Comparison of ENCODE assay signal across 1 cellular context in genomic region chr19:11737964-11738745, GRCh38.
TF ChIP-seq lines count a peak whose summit lies in the region.

No MANE protein-coding gene starts in this region.

TF ChIP-seq in HepG2, 621 proteins besides CTCF, POLR2A, EP300 and RAD21 (continued from another document and continues in another):
- TF ChIP-seq SIX1 (CRISPR knock-in tag; IDR thresholded peaks at IDR 0.05; ENCODE audit: borderline replicate concordance) = no peak
- no peak for TF ChIP-seq ZNF720 (CRISPR knock-in tag; IDR thresholded peaks at IDR 0.05)
- TF ChIP-seq ZBTB33 (CRISPR knock-in tag; IDR thresholded peaks at IDR 0.05) = no peak
- TF ChIP-seq NONO (IDR thresholded peaks at IDR 0.05) = no peak
- TF ChIP-seq NONO (CRISPR knock-in tag; conservative IDR thresholded peaks at IDR 0.05) = 0 out of 2 replicates have a peak, but pooled peaks have one; percentile 14
- TF ChIP-seq TMF1 (CRISPR knock-in tag; IDR thresholded peaks at IDR 0.05; ENCODE audit: low read depth) = no peak
- TF ChIP-seq KLF11 (CRISPR knock-in tag; IDR thresholded peaks at IDR 0.05) = no peak
- TF ChIP-seq NAIF1 (CRISPR knock-in tag; IDR thresholded peaks at IDR 0.05; ENCODE audit: borderline replicate concordance) = no peak
- no peak for TF ChIP-seq TRAFD1 (CRISPR knock-in tag; IDR thresholded peaks at IDR 0.05; ENCODE audit: borderline replicate concordance)
- TF ChIP-seq SUZ12 (IDR thresholded peaks at IDR 0.05; ENCODE audit: low read depth, low read length) = no peak
- TF ChIP-seq ZNF609 (CRISPR knock-in tag; IDR thresholded peaks at IDR 0.05; ENCODE audit: borderline replicate concordance) = 0 out of 2 replicates have a peak, but pooled peaks have one; percentile 12
- peak; percentile 69 for TF ChIP-seq AGO2 (optimal IDR thresholded peaks at IDR 0.05; ENCODE audit: low read depth, low read length)
- peak; percentile 62; the same call in 1 of the 2 replicates for TF ChIP-seq ZNF225 (CRISPR knock-in tag; IDR thresholded peaks at IDR 0.05)
- peak; percentile 42; the same call in 1 of the 2 replicates for TF ChIP-seq MAX (IDR thresholded peaks at IDR 0.05)
- TF ChIP-seq CBX5 (CRISPR knock-in tag; IDR thresholded peaks at IDR 0.05; ENCODE audit: borderline replicate concordance) = peak; percentile 52; the same call in 1 of the 2 replicates
- TF ChIP-seq ZNF709 (CRISPR knock-in tag; IDR thresholded peaks at IDR 0.05) = no peak
- TF ChIP-seq LCORL (IDR thresholded peaks at IDR 0.05) = no peak
- TF ChIP-seq LCORL (CRISPR knock-in tag; IDR thresholded peaks at IDR 0.05) = peak; percentile 2; the same call in 1 of the 2 replicates
- no peak for TF ChIP-seq CSRNP2 (CRISPR knock-in tag; conservative IDR thresholded peaks at IDR 0.05; ENCODE audit: low read depth)
- no peak for TF ChIP-seq ZNF451 (CRISPR knock-in tag; IDR thresholded peaks at IDR 0.05)
- peak; percentile 41; the same call in 1 of the 2 replicates for TF ChIP-seq KDM2A (CRISPR knock-in tag; IDR thresholded peaks at IDR 0.05; ENCODE audit: borderline replicate concordance, low read depth)
- TF ChIP-seq BATF2 (CRISPR knock-in tag; IDR thresholded peaks at IDR 0.05) = no peak
- TF ChIP-seq BRF2 (CRISPR knock-in tag; IDR thresholded peaks at IDR 0.05) = no peak
- TF ChIP-seq PHF21A (CRISPR knock-in tag; IDR thresholded peaks at IDR 0.05) = peak; percentile 35
- no peak for TF ChIP-seq TFE3 (CRISPR knock-in tag; IDR thresholded peaks at IDR 0.05)
- TF ChIP-seq SMAD3 (CRISPR knock-in tag; IDR thresholded peaks at IDR 0.05) = no peak; the same call in 1 of the 2 replicates
- no peak; the same call in 1 of the 2 replicates for TF ChIP-seq ZIK1 (CRISPR knock-in tag; IDR thresholded peaks at IDR 0.05; ENCODE audit: borderline replicate concordance, low read depth)
- TF ChIP-seq IKZF4 (CRISPR knock-in tag; IDR thresholded peaks at IDR 0.05; ENCODE audit: borderline replicate concordance, low read depth, not compliant biosample characterization) = no peak
- TF ChIP-seq ARNT (IDR thresholded peaks at IDR 0.05) = no peak
- TF ChIP-seq ZNF644 (CRISPR knock-in tag; IDR thresholded peaks at IDR 0.05; ENCODE audit: low read depth) = 0 out of 2 replicates have a peak, but pooled peaks have one; percentile 9
- no peak for TF ChIP-seq NCOA1 (CRISPR knock-in tag; IDR thresholded peaks at IDR 0.05)
- TF ChIP-seq HMGXB4 (CRISPR knock-in tag; IDR thresholded peaks at IDR 0.05; ENCODE audit: borderline replicate concordance in 1 of 2, low read depth in 1 of 2) = peak in 1 of 2 experiments; percentile 72; a peak in 3 of 4 replicates
- no peak for TF ChIP-seq ZNF362 (CRISPR knock-in tag; IDR thresholded peaks at IDR 0.05; ENCODE audit: borderline replicate concordance)
- no peak for TF ChIP-seq ATF1 (CRISPR knock-in tag; IDR thresholded peaks at IDR 0.05)
- TF ChIP-seq NR2F6 (IDR thresholded peaks at IDR 0.05) = peak; percentile 27; the same call in 1 of the 2 replicates
- peak; percentile 56; the same call in 1 of the 2 replicates for TF ChIP-seq NR2F6 (CRISPR knock-in tag; IDR thresholded peaks at IDR 0.05)
- TF ChIP-seq HDAC2 (CRISPR knock-in tag; IDR thresholded peaks at IDR 0.05) = peak; percentile 73; the same call in 1 of the 2 replicates
- TF ChIP-seq ZNF44 (CRISPR knock-in tag; IDR thresholded peaks at IDR 0.05) = no peak
- peak; percentile 80 for TF ChIP-seq SAP130 (CRISPR knock-in tag; IDR thresholded peaks at IDR 0.05; ENCODE audit: low read depth)
- no peak for TF ChIP-seq ARID2 (CRISPR knock-in tag; IDR thresholded peaks at IDR 0.05; ENCODE audit: borderline replicate concordance)
- TF ChIP-seq TOE1 (CRISPR knock-in tag; IDR thresholded peaks at IDR 0.05) = no peak
- TF ChIP-seq ZBTB14 (CRISPR knock-in tag; IDR thresholded peaks at IDR 0.05) = 0 out of 2 replicates have a peak, but pooled peaks have one; percentile 14
- TF ChIP-seq ETV5 (CRISPR knock-in tag; IDR thresholded peaks at IDR 0.05; ENCODE audit: borderline replicate concordance) = 0 out of 2 replicates have a peak, but pooled peaks have one; percentile 36
- no peak for TF ChIP-seq ZNF431 (CRISPR knock-in tag; IDR thresholded peaks at IDR 0.05; ENCODE audit: borderline replicate concordance, low read depth)
- TF ChIP-seq KLF6 (CRISPR knock-in tag; IDR thresholded peaks at IDR 0.05) = 0 out of 2 replicates have a peak, but pooled peaks have one; percentile 44
